8 cellular contexts compared by ENCODE assay signal in genomic region chr6:110039364-110039995, GRCh38.
DNase-seq lines count a peak whose midpoint lies in the region; ATAC-seq and TF ChIP-seq lines count a peak whose summit lies in the region.

No MANE protein-coding gene starts in this region.

- peak overlapping the region; percentile 61 for H2BK5ac ChIP-seq in trophoblast cell (ENCODE audit: low read depth, low read length, poor library complexity)

- no peaks in the 10 kb centered on the region for H4K20me1 ChIP-seq in SU-DHL-6 (ENCODE audit: low read depth, low read length)

- H3K79me1 ChIP-seq in trophoblast cell (ENCODE audit: low read length), result peaks cover 7% of the 10 kb centered on the region

- H3K4me2 ChIP-seq in SU-DHL-6 (ENCODE audit: low read depth, low read length, poor library complexity, severe bottlenecking) (peak overlapping the region; percentile 47), trophoblast cell (ENCODE audit: low read length) (peak overlapping the region; percentile 37)

- H3K27me3 Mint-ChIP-seq in activated naive CD8-positive, alpha-beta T cell treated with anti-CD3 and anti-CD28 coated beads, Interleukin-2, amount 50 U/mL, for 24 hours, result no peaks in the 10 kb centered on the region
- H3K27me3 Mint-ChIP-seq in type B pancreatic cell, result no peaks in the 10 kb centered on the region

- ATAC-seq in HG02759 (IDR thresholded peaks at IDR 0.05; ENCODE audit: unreplicated experiment), result peak; percentile 88
- ATAC-seq in activated naive CD8-positive, alpha-beta T cell treated with anti-CD3 and anti-CD28 coated beads, Interleukin-2, amount 50 U/mL, for 24 hours, result peak; percentile 86

- H3K27ac Mint-ChIP-seq in activated naive CD8-positive, alpha-beta T cell treated with anti-CD3 and anti-CD28 coated beads, Interleukin-2, amount 50 U/mL, for 24 hours, result peak overlapping the region; percentile 84
- H3K27ac Mint-ChIP-seq in type B pancreatic cell, result peak overlapping the region; percentile 50

- DNase-seq in NCI-H1105 treated with DMSO at 0.1 percent for 48 hours (lab: John Stamatoyannopoulos, UW) (peak; percentile 85), cardiac muscle cell (ENCODE audit: low read depth in 1 of 2, low spot score in 1 of 2) (peak; percentile 87 to 95), trophoblast cell (peak; percentile 81 to 95), type B pancreatic cell (ENCODE audit: extremely low spot score, unreplicated experiment) (peak; percentile 87)
- DNase-seq in activated naive CD8-positive, alpha-beta T cell treated with anti-CD3 and anti-CD28 coated beads, Interleukin-2, amount 50 U/mL, for 24 hours, result peak; percentile 84

- peak overlapping the region; percentile 21; the same call in 1 of the 2 replicates for H3K27ac ChIP-seq in SU-DHL-6 (ENCODE audit: low read depth, low read length)
- H3K27ac ChIP-seq in cardiac muscle cell, result no peak overlapping the region
- H3K27ac ChIP-seq in trophoblast cell (ENCODE audit: low read depth, low read length), result no peak overlapping the region

- H2AK5ac ChIP-seq in trophoblast cell (ENCODE audit: low read length), result no peak overlapping the region

- H3K36me3 ChIP-seq in SU-DHL-6 (ENCODE audit: low read length) (no peaks in the 10 kb centered on the region), cardiac muscle cell (no peaks in the 10 kb centered on the region), trophoblast cell (ENCODE audit: control insufficient read depth in 1 of 2, insufficient read depth in 2 of 2, low read length in 2 of 2) (no peaks in the 10 kb centered on the region)

- H4K91ac ChIP-seq in trophoblast cell (ENCODE audit: low read depth, low read length), result peak overlapping the region; percentile 58

- TF ChIP-seq CTCF in GM12873 (IDR thresholded peaks at IDR 0.05; ENCODE audit: insufficient read depth, low read depth, low read length, missing control alignments) (peak; percentile 94), SU-DHL-6 (IDR thresholded peaks at IDR 0.05; ENCODE audit: insufficient read depth, low read length, poor library complexity, severe bottlenecking) (peak; percentile 86), cardiac muscle cell (IDR thresholded peaks at IDR 0.05; ENCODE audit: low read depth, low read length) (peak; percentile 94), type B pancreatic cell (conservative IDR thresholded peaks at IDR 0.05) (peak; percentile 91)

- H2AFZ ChIP-seq in SU-DHL-6 (ENCODE audit: low read depth, low read length, severe bottlenecking) (peak overlapping the region; percentile 100), trophoblast cell (ENCODE audit: insufficient read depth, low read length, poor library complexity) (peak overlapping the region; percentile 79)

- no peaks in the 10 kb centered on the region for H3K9me2 ChIP-seq in SU-DHL-6 (replicated peaks; ENCODE audit: insufficient read depth, low read length)

- H3K4ac ChIP-seq in trophoblast cell (ENCODE audit: low read depth, low read length), result peak overlapping the region; percentile 1

- H3K4me3 ChIP-seq in SU-DHL-6 (ENCODE audit: insufficient read depth, low read length, poor library complexity, severe bottlenecking) (peak overlapping the region; percentile 7), cardiac muscle cell (no peak overlapping the region), trophoblast cell (ENCODE audit: low read depth, low read length) (no peak overlapping the region)

- H3K18ac ChIP-seq in trophoblast cell (ENCODE audit: low read length), result peak overlapping the region; percentile 14

- H3K27me3 ChIP-seq in SU-DHL-6 (ENCODE audit: low read length), result no peaks in the 10 kb centered on the region
- no peaks in the 10 kb centered on the region for H3K27me3 ChIP-seq in cardiac muscle cell
- H3K27me3 ChIP-seq in trophoblast cell (ENCODE audit: insufficient read depth, low read length), result no peaks in the 10 kb centered on the region

- peaks cover 15% of the 10 kb centered on the region for H3K4me1 Mint-ChIP-seq in activated naive CD8-positive, alpha-beta T cell treated with anti-CD3 and anti-CD28 coated beads, Interleukin-2, amount 50 U/mL, for 24 hours
- peaks cover 11% of the 10 kb centered on the region for H3K4me1 Mint-ChIP-seq in type B pancreatic cell (ENCODE audit: unreplicated experiment)

- peak overlapping the region; percentile 77 for H3K4me3 Mint-ChIP-seq in activated naive CD8-positive, alpha-beta T cell treated with anti-CD3 and anti-CD28 coated beads, Interleukin-2, amount 50 U/mL, for 24 hours
- H3K4me3 Mint-ChIP-seq in type B pancreatic cell, result peak overlapping the region; percentile 82

- H3K23ac ChIP-seq in trophoblast cell (ENCODE audit: low read length), result no peak overlapping the region

- no peaks in the 10 kb centered on the region for H3K9me3 Mint-ChIP-seq in activated naive CD8-positive, alpha-beta T cell treated with anti-CD3 and anti-CD28 coated beads, Interleukin-2, amount 50 U/mL, for 24 hours
- no peaks in the 10 kb centered on the region for H3K9me3 Mint-ChIP-seq in type B pancreatic cell

- H4K12ac ChIP-seq in trophoblast cell (ENCODE audit: low read depth, low read length), result no peak overlapping the region

- H4K8ac ChIP-seq in trophoblast cell (ENCODE audit: low read depth, low read length), result peak overlapping the region; percentile 74

- no peaks in the 10 kb centered on the region for H3K9me3 ChIP-seq in SU-DHL-6 (ENCODE audit: insufficient read depth, low read length)
- no peaks in the 10 kb centered on the region for H3K9me3 ChIP-seq in cardiac muscle cell (ENCODE audit: low read depth)
- no peaks in the 10 kb centered on the region for H3K9me3 ChIP-seq in trophoblast cell (ENCODE audit: insufficient read depth, low read depth, low read length)

- H3K4me1 ChIP-seq in cardiac muscle cell (ENCODE audit: low read depth), result no peaks in the 10 kb centered on the region
- H3K4me1 ChIP-seq in trophoblast cell (ENCODE audit: control insufficient read depth in 1 of 2, insufficient read depth in 2 of 2, low read length in 2 of 2), result peaks cover 4 to 9% of the 10 kb centered on the region in 2 experiments

- H3K36me3 Mint-ChIP-seq in activated naive CD8-positive, alpha-beta T cell treated with anti-CD3 and anti-CD28 coated beads, Interleukin-2, amount 50 U/mL, for 24 hours (ENCODE audit: low read depth), result no peaks in the 10 kb centered on the region
- H3K36me3 Mint-ChIP-seq in type B pancreatic cell, result no peaks in the 10 kb centered on the region

- H3F3A ChIP-seq in SU-DHL-6 (ENCODE audit: insufficient read depth), result no peaks in the 10 kb centered on the region

- peak overlapping the region; percentile 36 for H2BK120ac ChIP-seq in trophoblast cell (ENCODE audit: insufficient read depth, low read length, poor library complexity)

- H3K9ac ChIP-seq in SU-DHL-6 (ENCODE audit: low read length) (peak overlapping the region; percentile 39), trophoblast cell (ENCODE audit: low read length) (no peak overlapping the region)

- H3K14ac ChIP-seq in trophoblast cell (ENCODE audit: low read length), result peak overlapping the region; percentile 49

- H3K79me2 ChIP-seq in SU-DHL-6 (ENCODE audit: insufficient read depth, low read length) (no peaks in the 10 kb centered on the region), trophoblast cell (ENCODE audit: control insufficient read depth, insufficient read depth, low read length, poor library complexity) (no peaks in the 10 kb centered on the region)

- H2BK12ac ChIP-seq in trophoblast cell (ENCODE audit: low read length), result peak overlapping the region; percentile 59

- WGBS in trophoblast cell (ENCODE audit: extremely low coverage, insufficient coverage, insufficient read length), result no CpG with 5 or more reads among the region's 8 CpGs
